19 cellular contexts compared by ENCODE assay signal in genomic region chr1:20724364-20725188, GRCh38. TPM values are rescaled to one million over a fixed set of nuclear protein-coding genes. Genes with fewer than 3 reads are reported as not detected.
DNase-seq lines count a peak whose midpoint lies in the region; ATAC-seq and TF ChIP-seq lines count a peak whose summit lies in the region.
"Had no signal": no experiment of that assay in that cellular context is flagged by ENCODE, and none has a peak within 500 bp of the region (broad histone marks: within the 10 kb centered on the region; RNA-seq: fewer than 3 reads in every experiment).

No MANE protein-coding gene starts in this region.

- 93 to 94% methylated on average over 17 of the region's 17 CpGs for WGBS in heart right ventricle, 2 donors

- H3K27ac ChIP-seq in left ventricle myocardium inferior (replicated peaks) (no peak overlapping the region), heart right ventricle (no peak overlapping the region), upper lobe of right lung (no peak overlapping the region)

- intact Hi-C loops in left ventricle myocardium inferior (cut with micrococcal nuclease) (no loop called here), heart right ventricle (cut with DNase I) (no loop called here), upper lobe of right lung (cut with DNase I) (no loop called here)

- ATAC-seq in heart right ventricle (no peak), SK-N-SH treated with all-trans-retinoic acid at 6 μM for 48 hours (no peak), left lobe of liver (no peak), upper lobe of right lung (no peak)
- ATAC-seq: stimulated activated naive CD8-positive, alpha-beta T cell treated with anti-CD3 and anti-CD28 coated beads, Interleukin-15, Interleukin-2, amounts not matched to agents 100 U/mL and 50 U/mL, for 24 hours; WTC11 had no signal

- TF ChIP-seq CTCF in left ventricle myocardium inferior (IDR thresholded peaks at IDR 0.05; ENCODE audit: borderline replicate concordance), result no peak
- no peak for TF ChIP-seq CTCF in heart right ventricle (IDR thresholded peaks at IDR 0.05)
- no peak for TF ChIP-seq CTCF in upper lobe of right lung (IDR thresholded peaks at IDR 0.05)

- H3K4me3 ChIP-seq in left ventricle myocardium inferior, result no peak overlapping the region
- H3K4me3 ChIP-seq in heart right ventricle, result no peak overlapping the region
- H3K4me3 ChIP-seq in upper lobe of right lung, result no peak overlapping the region

- H3K36me3 ChIP-seq in left ventricle myocardium inferior (no peaks in the 10 kb centered on the region), heart right ventricle (no peaks in the 10 kb centered on the region), upper lobe of right lung (no peaks in the 10 kb centered on the region)

- DNase-seq in left ventricle myocardium inferior (peak; percentile 6), heart right ventricle (no peak), left lobe of liver (ENCODE audit: low spot score) (peak; percentile 37), upper lobe of right lung (peak; percentile 56), SHP77 (lab: John Stamatoyannopoulos, UW) (no peak), NCI-H524 (lab: John Stamatoyannopoulos, UW) (no peak)
- DNase-seq in stimulated activated CD4-positive, alpha-beta T cell treated with anti-CD3 and anti-CD28 coated beads, Interleukin-4, amount 100 ng/mL, for 4 hours, result no peak
- DNase-seq: activated CD4-positive, alpha-beta T cell treated with anti-CD3 and anti-CD28 coated beads, Interleukin-2, amount 50 U/mL, for 1 hour; NCI-H2029 treated with DMSO at 0.1 percent for 48 hours; NCI-H345; NCI-H774; occipital lobe; stimulated activated CD4-positive, alpha-beta T cell treated with anti-CD3 and anti-CD28 coated beads, Interleukin-4, amount 100 ng/mL, for 24 hours; stimulated activated naive CD8-positive, alpha-beta T cell treated with anti-CD3 and anti-CD28 coated beads, Interleukin-15, Interleukin-2, amounts not matched to agents 100 U/mL and 50 U/mL, for 24 hours; T-helper 9 cell had no signal

- H3K27me3 ChIP-seq in left ventricle myocardium inferior (ENCODE audit: low read depth) (peaks cover 31% of the 10 kb centered on the region), heart right ventricle (peaks cover 0 to 19% (median 12%) of the 10 kb centered on the region in 7 donors), upper lobe of right lung (no peaks in the 10 kb centered on the region)

- H3K4me1 ChIP-seq in left ventricle myocardium inferior, result no peaks in the 10 kb centered on the region
- H3K4me1 ChIP-seq in heart right ventricle, result no peaks in the 10 kb centered on the region
- H3K4me1 ChIP-seq in upper lobe of right lung, result no peaks in the 10 kb centered on the region

- H3K9me3 ChIP-seq in left ventricle myocardium inferior (replicated peaks), result no peaks in the 10 kb centered on the region
- H3K9me3 ChIP-seq in heart right ventricle, result no peaks in the 10 kb centered on the region
- H3K9me3 ChIP-seq in upper lobe of right lung, result no peaks in the 10 kb centered on the region

TF ChIP-seq in SK-N-SH treated with all-trans-retinoic acid at 6 μM for 48 hours, 23 proteins besides CTCF, POLR2A, EP300 and RAD21:
- no peak for TF ChIP-seq ISL1 (CRISPR knock-in tag; IDR thresholded peaks at IDR 0.05)
- peak; percentile 93 for TF ChIP-seq ZFP3 (CRISPR knock-in tag; IDR thresholded peaks at IDR 0.05)

RNA-seq across cellular contexts. Expression of gene KIF17, which starts 6.8 kb away (rescaled TPM):
- total RNA-seq in left ventricle myocardium inferior, result 4.6 TPM
- 1 to 10 TPM; 2.7 to 7.0 (median 5.0) TPM for total RNA-seq in heart right ventricle
- polyA plus RNA-seq in heart right ventricle, result 1 to 10 TPM; 4.6 to 7.5 TPM
- 1.5 TPM for total RNA-seq in left lobe of liver
- 4.6 TPM for total RNA-seq in upper lobe of right lung
- total RNA-seq: CD4-positive, alpha-beta T cell; RPMI7951 had no signal

RNA-seq across cellular contexts. Expression of gene SH2D5, which starts 7.9 kb away (rescaled TPM):
- not detected for total RNA-seq in left ventricle myocardium inferior
- under 1 TPM in 3 of 10 donors, not detected in 7; 0.15 to 0.21 (median 0.20) TPM for total RNA-seq in heart right ventricle
- 1 to 10 TPM in 1 of 2 donors, not detected in 1; 6.4 TPM for polyA plus RNA-seq in heart right ventricle
- total RNA-seq in left lobe of liver, result 0.30 TPM
- 0.52 TPM for total RNA-seq in upper lobe of right lung

Comparison
In these comparisons a context has a peak if more than half of its experiments do, and no peak if none do; other contexts are left out.
1. DNase-seq: peak in left ventricle myocardium inferior (single experiment), left lobe of liver (single experiment) and upper lobe of right lung (single experiment); none in heart right ventricle (0 of 2), stimulated activated CD4-positive, alpha-beta T cell treated with anti-CD3 and anti-CD28 coated beads, Interleukin-4, amount 100 ng/mL, for 4 hours (0 of 2), SHP77 (0 of 2) and NCI-H524 (0 of 2).